Comparison of ENCODE assay signal across 21 cellular contexts in the genomic region with DNA sequence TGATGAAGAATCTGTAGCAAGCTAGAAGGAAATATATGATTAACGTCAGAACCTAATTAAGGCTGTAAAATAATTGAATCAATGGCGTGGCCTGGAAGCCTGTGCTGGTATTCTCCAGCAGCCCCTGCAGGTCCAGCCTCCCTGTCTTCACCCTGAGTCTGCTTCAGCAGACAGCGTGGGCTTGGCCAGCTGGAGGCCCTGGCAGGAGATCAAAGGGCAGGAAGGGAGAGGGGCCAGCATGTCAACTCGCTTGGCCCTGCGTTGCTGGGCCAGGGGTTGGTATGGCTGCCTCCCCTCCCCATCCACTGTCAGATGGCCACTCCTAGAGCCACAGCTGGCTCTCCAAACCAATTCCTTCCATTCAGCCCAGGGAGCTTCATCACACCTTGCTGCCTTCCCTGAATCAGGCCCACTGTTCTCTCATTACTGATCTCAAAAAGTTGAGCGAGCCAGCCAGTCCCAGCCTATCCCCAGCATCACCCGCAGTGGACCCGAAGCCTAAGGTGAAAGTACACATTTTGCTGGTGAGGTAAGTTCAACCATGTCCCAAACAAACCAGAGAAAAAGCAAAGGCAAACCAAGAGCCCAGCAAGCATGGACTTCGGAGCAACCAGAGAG.
"Had no signal": no experiment of that assay in that cellular context is flagged by ENCODE, and none has a peak within 500 bp of the region (broad histone marks: within the 10 kb centered on the region; RNA-seq: fewer than 3 reads in every experiment).

No MANE protein-coding gene starts in this region.

- DNase-seq: colonic mucosa; dermis blood vessel endothelial cell; effector CD4-positive, alpha-beta T cell; foreskin melanocyte; hippocampal formation; left ventricle myocardium inferior; lower lobe of right lung; midbrain; psoas muscle; stimulated activated CD4-positive, alpha-beta T cell treated with anti-CD3 and anti-CD28 coated beads, Interleukin-12 subunit alpha, Interleukin-12 subunit beta, amount 100 ng/mL, for 4 hours; stimulated activated naive CD4-positive, alpha-beta T cell; stomach; substantia nigra; transverse colon had no signal

- H3K27ac ChIP-seq: colonic mucosa, heart left ventricle, left ventricle myocardium inferior, lower lobe of right lung, neutrophil, psoas muscle, stomach, thoracic aorta, transverse colon had no signal

- ATAC-seq: lower lobe of right lung; natural killer cell treated with Interleukin-12 subunit alpha and Interleukin-12 subunit beta and Interleukin-15 and Interleukin-18, amount 100 ng/mL, for 72 hours; psoas muscle; sciatic nerve had no signal

- H3K27me3 ChIP-seq: colonic mucosa, transverse colon had no signal

- H3K9me3 ChIP-seq: colonic mucosa, heart left ventricle, left ventricle myocardium inferior, lower lobe of right lung, neutrophil, psoas muscle, stomach, thoracic aorta, transverse colon had no signal

- FAIRE-seq: islet of Langerhans had no signal

- H3K36me3 ChIP-seq: colonic mucosa, heart left ventricle, left ventricle myocardium inferior, lower lobe of right lung, neutrophil, stomach, thoracic aorta, transverse colon had no signal

- H3K4me3 ChIP-seq: colonic mucosa, heart left ventricle, left ventricle myocardium inferior, lower lobe of right lung, psoas muscle, skin epidermis, stomach, thoracic aorta, transverse colon had no signal

- H3K4me1 ChIP-seq: left ventricle myocardium inferior, psoas muscle, stomach had no signal
